In the genomic region with DNA sequence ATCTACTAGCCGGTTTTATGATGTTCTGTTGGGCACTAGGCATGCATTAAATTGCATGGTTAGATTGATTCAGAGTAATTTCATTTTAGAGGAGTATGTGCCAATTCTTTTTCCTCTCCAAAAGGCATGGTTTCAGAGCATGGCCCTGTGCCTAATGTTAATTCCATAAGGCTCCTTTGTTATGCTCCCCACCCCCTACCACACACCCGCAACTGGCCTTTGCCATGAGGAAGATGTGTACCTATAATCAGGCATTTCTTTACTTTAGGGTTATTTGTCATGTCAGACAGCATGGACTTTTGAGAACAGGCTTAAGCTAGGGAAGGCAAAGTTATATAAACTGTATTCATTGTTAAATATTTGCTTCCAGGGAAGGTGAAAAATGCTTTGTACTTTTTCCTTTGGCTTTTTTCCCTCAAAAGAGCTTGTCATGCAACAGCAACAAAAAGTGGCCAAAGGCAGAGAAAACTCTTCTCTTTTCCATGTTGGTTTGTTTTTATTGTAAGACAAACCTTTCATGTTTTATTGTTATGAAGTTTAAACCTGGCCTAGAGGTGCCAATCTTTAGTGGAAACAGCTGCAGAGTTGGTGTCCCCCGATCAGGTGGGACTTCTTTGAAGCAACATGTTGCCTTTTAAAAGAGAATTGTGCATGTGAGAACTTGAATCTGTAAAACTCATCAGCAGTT, we compare ENCODE assay signal across 1 cellular context.
TF ChIP-seq lines count a peak whose summit lies in the region.

No MANE protein-coding gene starts in this region.

TF ChIP-seq in HepG2, 621 proteins besides CTCF, POLR2A, EP300 and RAD21 (continued from another document):
- 0 out of 2 replicates have a peak, but pooled peaks have one; percentile 15 for TF ChIP-seq CHD4 (IDR thresholded peaks at IDR 0.05; ENCODE audit: borderline replicate concordance, low read length)
- TF ChIP-seq MLLT10 (CRISPR knock-in tag; IDR thresholded peaks at IDR 0.05): no peak
- TF ChIP-seq, protein P1, sequence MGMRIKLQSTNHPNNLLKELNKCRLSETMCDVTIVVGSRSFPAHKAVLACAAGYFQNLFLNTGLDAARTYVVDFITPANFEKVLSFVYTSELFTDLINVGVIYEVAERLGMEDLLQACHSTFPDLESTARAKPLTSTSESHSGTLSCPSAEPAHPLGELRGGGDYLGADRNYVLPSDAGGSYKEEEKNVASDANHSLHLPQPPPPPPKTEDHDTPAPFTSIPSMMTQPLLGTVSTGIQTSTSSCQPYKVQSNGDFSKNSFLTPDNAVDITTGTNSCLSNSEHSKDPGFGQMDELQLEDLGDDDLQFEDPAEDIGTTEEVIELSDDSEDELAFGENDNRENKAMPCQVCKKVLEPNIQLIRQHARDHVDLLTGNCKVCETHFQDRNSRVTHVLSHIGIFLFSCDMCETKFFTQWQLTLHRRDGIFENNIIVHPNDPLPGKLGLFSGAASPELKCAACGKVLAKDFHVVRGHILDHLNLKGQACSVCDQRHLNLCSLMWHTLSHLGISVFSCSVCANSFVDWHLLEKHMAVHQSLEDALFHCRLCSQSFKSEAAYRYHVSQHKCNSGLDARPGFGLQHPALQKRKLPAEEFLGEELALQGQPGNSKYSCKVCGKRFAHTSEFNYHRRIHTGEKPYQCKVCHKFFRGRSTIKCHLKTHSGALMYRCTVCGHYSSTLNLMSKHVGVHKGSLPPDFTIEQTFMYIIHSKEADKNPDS (CRISPR knock-in tag; IDR thresholded peaks at IDR 0.05): no peak
- peak; percentile 81 for TF ChIP-seq MED1 (CRISPR knock-in tag; IDR thresholded peaks at IDR 0.05)
- TF ChIP-seq ZNF577 (CRISPR knock-in tag; IDR thresholded peaks at IDR 0.05; ENCODE audit: borderline replicate concordance, low read depth): no peak
- TF ChIP-seq MAF1 (CRISPR knock-in tag; IDR thresholded peaks at IDR 0.05; ENCODE audit: borderline replicate concordance): no peak
- peak; percentile 57; the same call in 1 of the 2 replicates for TF ChIP-seq FOXK1 (CRISPR knock-in tag; IDR thresholded peaks at IDR 0.05; ENCODE audit: borderline replicate concordance, low read depth)
- TF ChIP-seq MYC (CRISPR knock-in tag; IDR thresholded peaks at IDR 0.05; ENCODE audit: borderline replicate concordance): peak; percentile 49
- TF ChIP-seq SMYD3 (CRISPR knock-in tag; IDR thresholded peaks at IDR 0.05): no peak
- TF ChIP-seq, protein P2, sequence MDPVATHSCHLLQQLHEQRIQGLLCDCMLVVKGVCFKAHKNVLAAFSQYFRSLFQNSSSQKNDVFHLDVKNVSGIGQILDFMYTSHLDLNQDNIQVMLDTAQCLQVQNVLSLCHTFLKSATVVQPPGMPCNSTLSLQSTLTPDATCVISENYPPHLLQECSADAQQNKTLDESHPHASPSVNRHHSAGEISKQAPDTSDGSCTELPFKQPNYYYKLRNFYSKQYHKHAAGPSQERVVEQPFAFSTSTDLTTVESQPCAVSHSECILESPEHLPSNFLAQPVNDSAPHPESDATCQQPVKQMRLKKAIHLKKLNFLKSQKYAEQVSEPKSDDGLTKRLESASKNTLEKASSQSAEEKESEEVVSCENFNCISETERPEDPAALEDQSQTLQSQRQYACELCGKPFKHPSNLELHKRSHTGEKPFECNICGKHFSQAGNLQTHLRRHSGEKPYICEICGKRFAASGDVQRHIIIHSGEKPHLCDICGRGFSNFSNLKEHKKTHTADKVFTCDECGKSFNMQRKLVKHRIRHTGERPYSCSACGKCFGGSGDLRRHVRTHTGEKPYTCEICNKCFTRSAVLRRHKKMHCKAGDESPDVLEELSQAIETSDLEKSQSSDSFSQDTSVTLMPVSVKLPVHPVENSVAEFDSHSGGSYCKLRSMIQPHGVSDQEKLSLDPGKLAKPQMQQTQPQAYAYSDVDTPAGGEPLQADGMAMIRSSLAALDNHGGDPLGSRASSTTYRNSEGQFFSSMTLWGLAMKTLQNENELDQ (CRISPR knock-in tag; IDR thresholded peaks at IDR 0.05; ENCODE audit: borderline replicate concordance): no peak
- no peak for TF ChIP-seq NONO (IDR thresholded peaks at IDR 0.05)
- no peak; the same call in 1 of the 2 replicates for TF ChIP-seq NONO (CRISPR knock-in tag; conservative IDR thresholded peaks at IDR 0.05)
- TF ChIP-seq SAFB2 (CRISPR knock-in tag; IDR thresholded peaks at IDR 0.05; ENCODE audit: borderline replicate concordance, low read depth): no peak
- no peak; the same call in 1 of the 2 replicates for TF ChIP-seq ZNF292 (CRISPR knock-in tag; IDR thresholded peaks at IDR 0.05; ENCODE audit: borderline replicate concordance, low read depth)
- TF ChIP-seq ZFX (CRISPR knock-in tag; IDR thresholded peaks at IDR 0.05; ENCODE audit: low read depth): peak; percentile 32; the same call in 1 of the 2 replicates
- peak; percentile 53; the same call in 1 of the 2 replicates for TF ChIP-seq KAT8 (CRISPR knock-in tag; IDR thresholded peaks at IDR 0.05)
- peak; percentile 56; the same call in 1 of the 2 replicates for TF ChIP-seq THRA (CRISPR knock-in tag; IDR thresholded peaks at IDR 0.05; ENCODE audit: borderline replicate concordance)
- peak; percentile 94 for TF ChIP-seq HMG20B (CRISPR knock-in tag; conservative IDR thresholded peaks at IDR 0.05)
- TF ChIP-seq RCOR2 (CRISPR knock-in tag; IDR thresholded peaks at IDR 0.05): peak; percentile 78; the same call in 1 of the 2 replicates
- TF ChIP-seq MIXL1 (CRISPR knock-in tag; IDR thresholded peaks at IDR 0.05): peak; percentile 96
